ENCODE assay signal across 25 cellular contexts in genomic region chr12:4084631-4085030, GRCh38.
DNase-seq lines count a peak whose midpoint lies in the region; ATAC-seq and TF ChIP-seq lines count a peak whose summit lies in the region.
"Had no signal": no experiment of that assay in that cellular context is flagged by ENCODE, and none has a peak within 500 bp of the region (broad histone marks: within the 10 kb centered on the region; RNA-seq: fewer than 3 reads in every experiment).

No MANE protein-coding gene starts in this region.

- no peaks in the 10 kb centered on the region for H3K4me1 ChIP-seq in adipocyte (ENCODE audit: control insufficient read depth, insufficient read depth, low read length)
- no peaks in the 10 kb centered on the region for H3K4me1 ChIP-seq in aorta (ENCODE audit: control insufficient read depth in 1 of 2, insufficient read depth in 2 of 2, low read length in 2 of 2)
- no peaks in the 10 kb centered on the region for H3K4me1 ChIP-seq in CD8-positive, alpha-beta T cell (ENCODE audit: insufficient read depth, low read length)
- H3K4me1 ChIP-seq: BE2C had no signal

- no peak overlapping the region for H3K27ac ChIP-seq in aorta (ENCODE audit: low read depth in 1 of 2, low read length in 2 of 2)
- H3K27ac ChIP-seq in CD8-positive, alpha-beta T cell (ENCODE audit: low read depth, low read length), result no peak overlapping the region
- H3K27ac ChIP-seq: 22Rv1, HL-60, RWPE1, SK-N-MC had no signal

- 20 to 34% methylated on average over 8 of the region's 8 CpGs for WGBS in aorta, 2 donors

- H3K27me3 ChIP-seq in adipocyte (replicated peaks; ENCODE audit: control insufficient read depth, insufficient read depth, low read length) (peaks cover 5% of the 10 kb centered on the region), aorta (ENCODE audit: control insufficient read depth in 1 of 2, insufficient read depth in 2 of 2, low read length in 1 of 2) (no peaks in the 10 kb centered on the region)
- H3K27me3 ChIP-seq in CD8-positive, alpha-beta T cell (ENCODE audit: insufficient read depth, low read length), result no peaks in the 10 kb centered on the region

- intact Hi-C loops in Right ventricle myocardium inferior (cut with DNase I), result no loop called here
- intact Hi-C loops in left ventricle myocardium superior (cut with micrococcal nuclease), result no loop called here
- intact Hi-C loops in aorta (cut with DNase I), result no loop called here
- intact Hi-C loops in CD8-positive, alpha-beta T cell (cut with DNase I, micrococcal nuclease), result no loop called here

- POLR2A ChIA-PET in CD8-positive, alpha-beta T cell (lab: Charles Lee), result interaction anchor here (0.8 kb wide), 1 partner anchor 108 kb away, joined by 3 read pairs; no protein-coding TSS in a partner anchor

- H3K36me3 Mint-ChIP-seq in CD8-positive, alpha-beta T cell, result no peaks in the 10 kb centered on the region
- H3K36me3 Mint-ChIP-seq: IgD-negative memory B cell had no signal

- ATAC-seq in Right ventricle myocardium inferior (peak; percentile 57), left ventricle myocardium superior (no peak), aorta (ENCODE audit: low FRiP score) (peak; percentile 33), HG02970 (IDR thresholded peaks at IDR 0.05; ENCODE audit: low FRiP score, unreplicated experiment) (no peak)
- ATAC-seq in CD8-positive, alpha-beta T cell, result no peak
- ATAC-seq: Panc1 had no signal

- no peak overlapping the region for H3K9ac ChIP-seq in adipocyte (ENCODE audit: low read length)

- H3K9me3 ChIP-seq in adipocyte (ENCODE audit: control insufficient read depth, low read length) (no peaks in the 10 kb centered on the region), aorta (ENCODE audit: control insufficient read depth, low read length) (no peaks in the 10 kb centered on the region)
- no peaks in the 10 kb centered on the region for H3K9me3 ChIP-seq in CD8-positive, alpha-beta T cell (ENCODE audit: low read length)
- H3K9me3 ChIP-seq: BE2C had no signal

- no peak for TF ChIP-seq CTCF in CD8-positive, alpha-beta T cell (IDR thresholded peaks at IDR 0.05)

- H3K27me3 Mint-ChIP-seq in CD8-positive, alpha-beta T cell (ENCODE audit: low read depth), result no peaks in the 10 kb centered on the region

- H3K36me3 ChIP-seq in adipocyte (ENCODE audit: control insufficient read depth, insufficient read depth, low read length, severe bottlenecking), result no peaks in the 10 kb centered on the region
- H3K36me3 ChIP-seq in aorta (ENCODE audit: control insufficient read depth in 1 of 2, insufficient read depth in 2 of 2, low read length in 1 of 2), result no peaks in the 10 kb centered on the region
- no peaks in the 10 kb centered on the region for H3K36me3 ChIP-seq in CD8-positive, alpha-beta T cell (ENCODE audit: insufficient read depth, low read length)
- H3K36me3 ChIP-seq: BE2C had no signal

- CTCF ChIA-PET in CD8-positive, alpha-beta T cell (lab: Charles Lee), result interaction anchor here (1.1 kb wide), 1 partner anchor 22 kb away, joined by 3 read pairs; no protein-coding TSS in a partner anchor

- no peaks in the 10 kb centered on the region for H3K9me3 Mint-ChIP-seq in CD8-positive, alpha-beta T cell

- no peaks in the 10 kb centered on the region for H3K4me1 Mint-ChIP-seq in CD8-positive, alpha-beta T cell (ENCODE audit: low read depth)
- H3K4me1 Mint-ChIP-seq: IgD-negative memory B cell had no signal

- no peak overlapping the region for H3K27ac Mint-ChIP-seq in CD8-positive, alpha-beta T cell
- H3K27ac Mint-ChIP-seq: IgD-negative memory B cell had no signal

- H3K4me3 ChIP-seq in adipocyte (ENCODE audit: low read length) (no peak overlapping the region), aorta (ENCODE audit: low read length in 2 of 2) (no peak overlapping the region)
- H3K4me3 ChIP-seq in CD8-positive, alpha-beta T cell (ENCODE audit: low read depth, low read length), result no peak overlapping the region
- H3K4me3 ChIP-seq: SK-N-MC had no signal

- H3K4me3 Mint-ChIP-seq in CD8-positive, alpha-beta T cell, result no peak overlapping the region
- H3K4me3 Mint-ChIP-seq: IgD-negative memory B cell had no signal

- DNase-seq in Right ventricle myocardium inferior (ENCODE audit: missing footprints), result no peak
- DNase-seq in left ventricle myocardium superior, result no peak
- peak; percentile 4 for DNase-seq in adipocyte (ENCODE audit: low read depth)
- peak; percentile 5 for DNase-seq in medulla oblongata (ENCODE audit: extremely low spot score)
- no peak for DNase-seq in aorta
- DNase-seq in CD8-positive, alpha-beta T cell, result no peak
- no peak for DNase-seq in kidney tubule cell (ENCODE audit: low spot score)
- DNase-seq: BE2C, DMS153, H7, NCI-H1048, NCI-H1417, NCI-H1694 treated with DMSO at 0.1 percent for 48 hours, NCI-H2081, NCI-H2227 treated with DMSO at 0.1 percent for 48 hours, NCI-H510A, NCI-H69, SIG-M5 had no signal

Comparison
In these comparisons a context has a peak if more than half of its experiments do, and no peak if none do; other contexts are left out.
1. ATAC-seq: peak in Right ventricle myocardium inferior (single experiment) and aorta (single experiment); none in left ventricle myocardium superior (single experiment), CD8-positive, alpha-beta T cell (single experiment) and HG02970 (single experiment).
2. DNase-seq: peak in adipocyte (single experiment) and medulla oblongata (single experiment); none in Right ventricle myocardium inferior (single experiment), left ventricle myocardium superior (single experiment), aorta (0 of 2), CD8-positive, alpha-beta T cell (0 of 7) and kidney tubule cell (single experiment).